ENCODE assay signal across 1 cellular context in the genomic region with DNA sequence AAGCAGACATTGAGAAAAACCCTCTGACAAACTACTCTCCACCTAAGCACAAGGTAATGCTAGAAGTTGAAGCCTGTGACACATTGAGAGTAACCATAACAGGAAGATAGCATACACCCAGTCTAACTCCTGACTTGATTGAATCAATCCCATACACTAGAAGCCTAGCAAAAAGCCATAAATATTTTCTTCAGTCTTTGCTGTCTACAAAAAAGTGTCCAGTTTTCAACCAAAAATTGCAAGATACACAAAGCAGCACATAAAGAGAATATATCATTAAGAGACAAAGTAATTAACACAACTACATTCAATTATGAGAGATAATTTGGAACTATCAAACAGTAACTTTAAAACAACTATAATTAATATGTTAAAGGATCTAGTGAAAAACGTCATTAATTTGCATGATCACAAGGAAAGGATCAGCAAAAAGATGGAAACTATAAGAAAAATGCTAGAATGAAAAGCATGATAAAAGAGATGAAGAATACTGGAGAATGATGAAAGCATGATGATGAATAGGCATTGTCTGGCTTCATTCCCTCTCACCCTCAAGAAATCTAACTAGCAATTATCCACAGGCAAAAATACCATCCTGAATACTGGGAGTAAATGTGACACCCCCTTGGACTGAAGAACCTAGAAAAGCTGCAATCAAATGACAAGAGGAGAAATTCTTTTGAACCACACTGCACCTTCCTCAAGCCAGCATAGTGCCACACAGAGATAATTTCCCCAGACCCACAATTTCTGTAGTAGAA.
TF ChIP-seq lines count a peak whose summit lies in the region.

No MANE protein-coding gene starts in this region.

TF ChIP-seq in GM23338, 12 proteins besides CTCF, POLR2A, EP300 and RAD21 (continued from another document):
- TF ChIP-seq, protein P1, sequence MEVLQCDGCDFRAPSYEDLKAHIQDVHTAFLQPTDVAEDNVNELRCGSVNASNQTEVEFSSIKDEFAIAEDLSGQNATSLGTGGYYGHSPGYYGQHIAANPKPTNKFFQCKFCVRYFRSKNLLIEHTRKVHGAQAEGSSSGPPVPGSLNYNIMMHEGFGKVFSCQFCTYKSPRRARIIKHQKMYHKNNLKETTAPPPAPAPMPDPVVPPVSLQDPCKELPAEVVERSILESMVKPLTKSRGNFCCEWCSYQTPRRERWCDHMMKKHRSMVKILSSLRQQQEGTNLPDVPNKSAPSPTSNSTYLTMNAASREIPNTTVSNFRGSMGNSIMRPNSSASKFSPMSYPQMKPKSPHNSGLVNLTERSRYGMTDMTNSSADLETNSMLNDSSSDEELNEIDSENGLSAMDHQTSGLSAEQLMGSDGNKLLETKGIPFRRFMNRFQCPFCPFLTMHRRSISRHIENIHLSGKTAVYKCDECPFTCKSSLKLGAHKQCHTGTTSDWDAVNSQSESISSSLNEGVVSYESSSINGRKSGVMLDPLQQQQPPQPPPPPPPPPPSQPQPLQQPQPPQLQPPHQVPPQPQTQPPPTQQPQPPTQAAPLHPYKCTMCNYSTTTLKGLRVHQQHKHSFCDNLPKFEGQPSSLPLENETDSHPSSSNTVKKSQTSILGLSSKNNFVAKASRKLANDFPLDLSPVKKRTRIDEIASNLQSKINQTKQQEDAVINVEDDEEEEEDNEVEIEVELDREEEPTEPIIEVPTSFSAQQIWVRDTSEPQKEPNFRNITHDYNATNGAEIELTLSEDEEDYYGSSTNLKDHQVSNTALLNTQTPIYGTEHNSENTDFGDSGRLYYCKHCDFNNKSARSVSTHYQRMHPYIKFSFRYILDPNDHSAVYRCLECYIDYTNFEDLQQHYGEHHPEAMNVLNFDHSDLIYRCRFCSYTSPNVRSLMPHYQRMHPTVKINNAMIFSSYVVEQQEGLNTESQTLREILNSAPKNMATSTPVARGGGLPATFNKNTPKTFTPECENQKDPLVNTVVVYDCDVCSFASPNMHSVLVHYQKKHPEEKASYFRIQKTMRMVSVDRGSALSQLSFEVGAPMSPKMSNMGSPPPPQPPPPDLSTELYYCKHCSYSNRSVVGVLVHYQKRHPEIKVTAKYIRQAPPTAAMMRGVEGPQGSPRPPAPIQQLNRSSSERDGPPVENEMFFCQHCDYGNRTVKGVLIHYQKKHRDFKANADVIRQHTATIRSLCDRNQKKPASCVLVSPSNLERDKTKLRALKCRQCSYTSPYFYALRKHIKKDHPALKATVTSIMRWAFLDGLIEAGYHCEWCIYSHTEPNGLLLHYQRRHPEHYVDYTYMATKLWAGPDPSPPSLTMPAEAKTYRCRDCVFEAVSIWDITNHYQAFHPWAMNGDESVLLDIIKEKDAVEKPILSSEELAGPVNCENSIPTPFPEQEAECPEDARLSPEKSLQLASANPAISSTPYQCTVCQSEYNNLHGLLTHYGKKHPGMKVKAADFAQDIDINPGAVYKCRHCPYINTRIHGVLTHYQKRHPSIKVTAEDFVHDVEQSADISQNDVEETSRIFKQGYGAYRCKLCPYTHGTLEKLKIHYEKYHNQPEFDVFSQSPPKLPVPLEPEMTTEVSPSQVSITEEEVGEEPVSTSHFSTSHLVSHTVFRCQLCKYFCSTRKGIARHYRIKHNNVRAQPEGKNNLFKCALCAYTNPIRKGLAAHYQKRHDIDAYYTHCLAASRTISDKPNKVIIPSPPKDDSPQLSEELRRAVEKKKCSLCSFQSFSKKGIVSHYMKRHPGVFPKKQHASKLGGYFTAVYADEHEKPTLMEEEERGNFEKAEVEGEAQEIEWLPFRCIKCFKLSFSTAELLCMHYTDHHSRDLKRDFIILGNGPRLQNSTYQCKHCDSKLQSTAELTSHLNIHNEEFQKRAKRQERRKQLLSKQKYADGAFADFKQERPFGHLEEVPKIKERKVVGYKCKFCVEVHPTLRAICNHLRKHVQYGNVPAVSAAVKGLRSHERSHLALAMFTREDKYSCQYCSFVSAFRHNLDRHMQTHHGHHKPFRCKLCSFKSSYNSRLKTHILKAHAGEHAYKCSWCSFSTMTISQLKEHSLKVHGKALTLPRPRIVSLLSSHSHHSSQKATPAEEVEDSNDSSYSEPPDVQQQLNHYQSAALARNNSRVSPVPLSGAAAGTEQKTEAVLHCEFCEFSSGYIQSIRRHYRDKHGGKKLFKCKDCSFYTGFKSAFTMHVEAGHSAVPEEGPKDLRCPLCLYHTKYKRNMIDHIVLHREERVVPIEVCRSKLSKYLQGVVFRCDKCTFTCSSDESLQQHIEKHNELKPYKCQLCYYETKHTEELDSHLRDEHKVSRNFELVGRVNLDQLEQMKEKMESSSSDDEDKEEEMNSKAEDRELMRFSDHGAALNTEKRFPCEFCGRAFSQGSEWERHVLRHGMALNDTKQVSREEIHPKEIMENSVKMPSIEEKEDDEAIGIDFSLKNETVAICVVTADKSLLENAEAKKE (CRISPR knock-in tag; IDR thresholded peaks at IDR 0.05): no peak
- TF ChIP-seq ZNF331 (CRISPR knock-in tag; IDR thresholded peaks at IDR 0.05; ENCODE audit: low read depth) (no peak), CREB1 (CRISPR knock-in tag; IDR thresholded peaks at IDR 0.05; ENCODE audit: low read depth) (no peak), POLR2AphosphoS5 (IDR thresholded peaks at IDR 0.05; ENCODE audit: low read depth) (no peak), NANOG (IDR thresholded peaks at IDR 0.05; ENCODE audit: borderline replicate concordance) (no peak), ZNF114 (CRISPR knock-in tag; IDR thresholded peaks at IDR 0.05) (no peak)
- TF ChIP-seq, protein P2, sequence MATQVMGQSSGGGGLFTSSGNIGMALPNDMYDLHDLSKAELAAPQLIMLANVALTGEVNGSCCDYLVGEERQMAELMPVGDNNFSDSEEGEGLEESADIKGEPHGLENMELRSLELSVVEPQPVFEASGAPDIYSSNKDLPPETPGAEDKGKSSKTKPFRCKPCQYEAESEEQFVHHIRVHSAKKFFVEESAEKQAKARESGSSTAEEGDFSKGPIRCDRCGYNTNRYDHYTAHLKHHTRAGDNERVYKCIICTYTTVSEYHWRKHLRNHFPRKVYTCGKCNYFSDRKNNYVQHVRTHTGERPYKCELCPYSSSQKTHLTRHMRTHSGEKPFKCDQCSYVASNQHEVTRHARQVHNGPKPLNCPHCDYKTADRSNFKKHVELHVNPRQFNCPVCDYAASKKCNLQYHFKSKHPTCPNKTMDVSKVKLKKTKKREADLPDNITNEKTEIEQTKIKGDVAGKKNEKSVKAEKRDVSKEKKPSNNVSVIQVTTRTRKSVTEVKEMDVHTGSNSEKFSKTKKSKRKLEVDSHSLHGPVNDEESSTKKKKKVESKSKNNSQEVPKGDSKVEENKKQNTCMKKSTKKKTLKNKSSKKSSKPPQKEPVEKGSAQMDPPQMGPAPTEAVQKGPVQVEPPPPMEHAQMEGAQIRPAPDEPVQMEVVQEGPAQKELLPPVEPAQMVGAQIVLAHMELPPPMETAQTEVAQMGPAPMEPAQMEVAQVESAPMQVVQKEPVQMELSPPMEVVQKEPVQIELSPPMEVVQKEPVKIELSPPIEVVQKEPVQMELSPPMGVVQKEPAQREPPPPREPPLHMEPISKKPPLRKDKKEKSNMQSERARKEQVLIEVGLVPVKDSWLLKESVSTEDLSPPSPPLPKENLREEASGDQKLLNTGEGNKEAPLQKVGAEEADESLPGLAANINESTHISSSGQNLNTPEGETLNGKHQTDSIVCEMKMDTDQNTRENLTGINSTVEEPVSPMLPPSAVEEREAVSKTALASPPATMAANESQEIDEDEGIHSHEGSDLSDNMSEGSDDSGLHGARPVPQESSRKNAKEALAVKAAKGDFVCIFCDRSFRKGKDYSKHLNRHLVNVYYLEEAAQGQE (IDR thresholded peaks at IDR 0.05; ENCODE audit: unreplicated experiment): no peak
